Comparison of ENCODE assay signal across 20 cellular contexts in genomic region chr12:43312991-43313505, GRCh38.
"Had no signal": no experiment of that assay in that cellular context is flagged by ENCODE, and none has a peak within 500 bp of the region (broad histone marks: within the 10 kb centered on the region; RNA-seq: fewer than 3 reads in every experiment).

No MANE protein-coding gene starts in this region.

- H3K4me3 Mint-ChIP-seq: activated naive CD8-positive, alpha-beta T cell; activated T-helper 1 cell treated with anti-CD3 and anti-CD28 coated beads, Interleukin-12 subunit alpha, Interleukin-12 subunit beta, Interleukin-2, Interleukin-4 antibody, amounts not matched to agents 30 ng/mL and 10 ng/mL and 1 ng/mL, durations not matched to agents 14 hours and 24 hours and 36 hours; effector memory CD8-positive, alpha-beta T cell; memory B cell; naive B cell; stimulated activated effector memory CD8-positive, alpha-beta T cell treated with anti-CD3 and anti-CD28 coated beads, Interleukin-12 subunit alpha, Interleukin-12 subunit beta, amount 100 ng/mL, for 72 hours; type B pancreatic cell had no signal

- H3K27ac ChIP-seq: body of pancreas, esophagus squamous epithelium, heart right ventricle, pancreas, sigmoid colon, stomach had no signal

- H3K36me3 ChIP-seq: esophagus squamous epithelium, heart right ventricle, pancreas, sigmoid colon, stomach had no signal

- H3K27ac Mint-ChIP-seq: activated naive CD8-positive, alpha-beta T cell; activated T-helper 1 cell treated with anti-CD3 and anti-CD28 coated beads, Interleukin-12 subunit alpha, Interleukin-12 subunit beta, Interleukin-2, Interleukin-4 antibody, amounts not matched to agents 30 ng/mL and 10 ng/mL and 1 ng/mL, durations not matched to agents 14 hours and 24 hours and 36 hours; effector memory CD8-positive, alpha-beta T cell; memory B cell; naive B cell; stimulated activated effector memory CD8-positive, alpha-beta T cell treated with anti-CD3 and anti-CD28 coated beads, Interleukin-12 subunit alpha, Interleukin-12 subunit beta, amount 100 ng/mL, for 72 hours; type B pancreatic cell had no signal

- DNase-seq: activated CD4-positive, alpha-beta T cell treated with anti-CD3 and anti-CD28 coated beads, Interleukin-2, amount 50 U/mL, for 4 hours; activated gamma-delta T cell treated with Interleukin-2 at 50 U/mL for 16 hours; amygdala; body of pancreas; caudate nucleus; effector memory CD8-positive, alpha-beta T cell; esophagus squamous epithelium; heart right ventricle; left ventricle myocardium superior; mucosa of descending colon; naive B cell; pancreas; sigmoid colon; stimulated activated CD4-positive, alpha-beta T cell treated with anti-CD3 and anti-CD28 coated beads, Interleukin-4, amount 100 ng/mL, for 24 hours; stomach had no signal

- H3K4me1 ChIP-seq: body of pancreas, esophagus squamous epithelium, heart right ventricle, stomach had no signal

- H3K4me1 Mint-ChIP-seq: memory B cell; naive B cell; stimulated activated effector memory CD8-positive, alpha-beta T cell treated with anti-CD3 and anti-CD28 coated beads, Interleukin-12 subunit alpha, Interleukin-12 subunit beta, amount 100 ng/mL, for 72 hours had no signal

- ATAC-seq: body of pancreas; effector memory CD8-positive, alpha-beta T cell; heart right ventricle; left ventricle myocardium superior; mucosa of descending colon; pancreas; stimulated activated effector memory CD8-positive, alpha-beta T cell treated with anti-CD3 and anti-CD28 coated beads, Interleukin-12 subunit alpha, Interleukin-12 subunit beta, amount 100 ng/mL, for 72 hours had no signal

- H3K36me3 Mint-ChIP-seq: activated naive CD8-positive, alpha-beta T cell; memory B cell; naive B cell; stimulated activated effector memory CD8-positive, alpha-beta T cell treated with anti-CD3 and anti-CD28 coated beads, Interleukin-12 subunit alpha, Interleukin-12 subunit beta, amount 100 ng/mL, for 72 hours; type B pancreatic cell had no signal

- H3K9me3 ChIP-seq: body of pancreas, esophagus squamous epithelium, mucosa of descending colon, pancreas, sigmoid colon, stomach had no signal

- H3K9me3 Mint-ChIP-seq: activated T-helper 1 cell treated with anti-CD3 and anti-CD28 coated beads, Interleukin-12 subunit alpha, Interleukin-12 subunit beta, Interleukin-2, Interleukin-4 antibody, amounts not matched to agents 30 ng/mL and 10 ng/mL and 1 ng/mL, durations not matched to agents 14 hours and 24 hours and 36 hours; memory B cell had no signal

- H3K27me3 ChIP-seq: body of pancreas, esophagus squamous epithelium, heart right ventricle, pancreas, sigmoid colon, stomach had no signal

- H3K4me3 ChIP-seq: body of pancreas, esophagus squamous epithelium, heart right ventricle, mucosa of descending colon, pancreas, sigmoid colon, stomach had no signal

- H3K27me3 Mint-ChIP-seq: activated naive CD8-positive, alpha-beta T cell; effector memory CD8-positive, alpha-beta T cell; naive B cell; type B pancreatic cell had no signal
